Comparison of ENCODE assay signal across 9 cellular contexts in genomic region chr9:135993409-135993742, GRCh38. TPM values are rescaled to one million over a fixed set of nuclear protein-coding genes. Genes with fewer than 3 reads are reported as not detected.
A peak's percentile ranks its signal among the peaks of the same experiment; 100 is the strongest.
DNase-seq lines count a peak whose midpoint lies in the region; TF ChIP-seq lines count a peak whose summit lies in the region.
"Had no signal": no experiment of that assay in that cellular context is flagged by ENCODE, and none has a peak within 500 bp of the region (broad histone marks: within the 10 kb centered on the region; RNA-seq: fewer than 3 reads in every experiment).

No MANE protein-coding gene starts in this region.

- H3K4me1 ChIP-seq in Peyer's patch = peaks cover 4 to 39% (median 14%) of the 10 kb centered on the region in 4 donors
- H3K4me1 ChIP-seq in esophagus (ENCODE audit: control insufficient read depth in 2 of 2, insufficient read depth in 2 of 2, low read length in 1 of 2) = peaks cover 0 to 7% of the 10 kb centered on the region in 2 donors
- H3K4me1 ChIP-seq in tibial artery = peaks cover 0 to 28% (median 22%) of the 10 kb centered on the region in 4 donors

- no peaks in the 10 kb centered on the region for H3K9me3 ChIP-seq in Peyer's patch
- no peaks in the 10 kb centered on the region for H3K9me3 ChIP-seq in esophagus (ENCODE audit: control insufficient read depth in 2 of 2, insufficient read depth in 1 of 2, low read depth in 1 of 2, low read length in 1 of 2)
- no peaks in the 10 kb centered on the region for H3K9me3 ChIP-seq in tibial artery

- H3K27me3 Mint-ChIP-seq in nephron progenitor cell (ENCODE audit: low read depth, poor library complexity) = peaks cover 3% of the 10 kb centered on the region
- H3K27me3 Mint-ChIP-seq: activated CD4-positive, alpha-beta memory T cell treated with anti-CD3 and anti-CD28 coated beads, Interleukin-2, amount 10 ng/mL, durations not matched to agents 7 days and 5 days had no signal

- H3K27ac ChIP-seq in Peyer's patch = peak overlapping the region; percentile 67 to 88 (median 76)
- peak overlapping the region; percentile 69 to 76 for H3K27ac ChIP-seq in esophagus (ENCODE audit: low read depth in 2 of 2, low read length in 1 of 2)
- H3K27ac ChIP-seq in tibial artery = peak overlapping the region; percentile 4 to 39
- H3K27ac ChIP-seq: KMS-11 had no signal

- no peaks in the 10 kb centered on the region for H3K27me3 ChIP-seq in Peyer's patch
- no peaks in the 10 kb centered on the region for H3K27me3 ChIP-seq in esophagus (ENCODE audit: control insufficient read depth in 1 of 2, insufficient read depth in 2 of 2, low read length in 2 of 2)
- H3K27me3 ChIP-seq in tibial artery = peaks cover 0 to 17% of the 10 kb centered on the region in 2 donors

- intact Hi-C loops in tibial artery (cut with DNase I; ENCODE audit: low total_unique reads) = no loop called here

- 47 to 60% methylated on average over 13 of the region's 13 CpGs for WGBS in esophagus, 2 donors

- peak overlapping the region; percentile 45 for H3K4me3 Mint-ChIP-seq in nephron progenitor cell
- H3K4me3 Mint-ChIP-seq: activated CD4-positive, alpha-beta memory T cell treated with anti-CD3 and anti-CD28 coated beads, Interleukin-2, amount 10 ng/mL, durations not matched to agents 7 days and 5 days had no signal

- H3K27ac Mint-ChIP-seq in nephron progenitor cell = no peak overlapping the region
- H3K27ac Mint-ChIP-seq: activated CD4-positive, alpha-beta memory T cell treated with anti-CD3 and anti-CD28 coated beads, Interleukin-2, amount 10 ng/mL, durations not matched to agents 7 days and 5 days had no signal

- no peak for DNase-seq in Peyer's patch
- DNase-seq in nephron progenitor cell = no peak
- no peak for DNase-seq in tibial artery
- DNase-seq in KG1 (lab: John Stamatoyannopoulos, UW) = no peak
- no peak for DNase-seq in LoVo (ENCODE audit: low spot score)
- no peak for DNase-seq in T-helper 1 cell

- H3K4me1 Mint-ChIP-seq in nephron progenitor cell = peaks cover 53% of the 10 kb centered on the region

- TF ChIP-seq POLR2A in Peyer's patch (IDR thresholded peaks at IDR 0.05) = no peak

- H3K36me3 ChIP-seq in Peyer's patch (no peaks in the 10 kb centered on the region), esophagus (ENCODE audit: control insufficient read depth in 2 of 2, insufficient read depth in 2 of 2, low read length in 1 of 2) (no peaks in the 10 kb centered on the region), tibial artery (no peaks in the 10 kb centered on the region)

- H3K4me3 ChIP-seq in Peyer's patch = peak overlapping the region in 1 of 4 donors; percentile 22
- no peak overlapping the region for H3K4me3 ChIP-seq in esophagus (ENCODE audit: low read depth in 1 of 2, low read length in 2 of 2)
- H3K4me3 ChIP-seq in tibial artery = peak overlapping the region in 1 of 2 donors; percentile 34

- no peaks in the 10 kb centered on the region for H3K36me3 Mint-ChIP-seq in nephron progenitor cell (ENCODE audit: low read depth)

- H3K9me3 Mint-ChIP-seq in nephron progenitor cell = no peaks in the 10 kb centered on the region
- H3K9me3 Mint-ChIP-seq: activated CD4-positive, alpha-beta memory T cell treated with anti-CD3 and anti-CD28 coated beads, Interleukin-2, amount 10 ng/mL, durations not matched to agents 7 days and 5 days had no signal

- TF ChIP-seq CTCF in Peyer's patch (IDR thresholded peaks at IDR 0.05) (no peak), nephron progenitor cell (IDR thresholded peaks at IDR 0.05) (no peak), tibial artery (IDR thresholded peaks at IDR 0.05) (no peak)

RNA-seq across cellular contexts. Expression of gene UBAC1, which starts 32.2 kb away (rescaled TPM):
- 10 to 100 TPM; 23.1 to 64.3 (median 43.9) TPM for total RNA-seq in Peyer's patch
- polyA plus RNA-seq in esophagus = 10 to 100 TPM; 40.7 to 43.4 TPM

Comparison
In these comparisons a context has a peak if more than half of its experiments do, and no peak if none do; other contexts are left out.
1. H3K27ac ChIP-seq: peak in every context shown above with its lines; median percentile 76 in Peyer's patch; 72 in esophagus; 22 in tibial artery.